Comparison of ENCODE assay signal across 9 cellular contexts in genomic region chr4:96301727-96302126, GRCh38.
"Had no signal": no experiment of that assay in that cellular context is flagged by ENCODE, and none has a peak within 500 bp of the region (broad histone marks: within the 10 kb centered on the region; RNA-seq: fewer than 3 reads in every experiment).

No MANE protein-coding gene starts in this region.

- FAIRE-seq: H54, HTR-8/SVneo had no signal

- H3K4me2 ChIP-seq: KMS-11 had no signal

- DNase-seq: GM23248, GOT3, H9, HCEC 1CT, Karpas-422, KBM-7 had no signal

- H3K9ac ChIP-seq: GM23248, KMS-11 had no signal

- H3K27ac ChIP-seq: GM23248, KMS-11 had no signal

- H3K4me3 ChIP-seq: GM23248 had no signal

- H2AFZ ChIP-seq: GM23248 had no signal
